In genomic region chr3:40387895-40388254, GRCh38 we compare ENCODE assay signal across 14 cellular contexts. TPM values are rescaled to one million over a fixed set of nuclear protein-coding genes. Genes with fewer than 3 reads are reported as not detected.
DNase-seq lines count a peak whose midpoint lies in the region; ATAC-seq and TF ChIP-seq lines count a peak whose summit lies in the region.
"Had no signal": no experiment of that assay in that cellular context is flagged by ENCODE, and none has a peak within 500 bp of the region (broad histone marks: within the 10 kb centered on the region; RNA-seq: fewer than 3 reads in every experiment).

No MANE protein-coding gene starts in this region.

- no peaks in the 10 kb centered on the region for H3F3A ChIP-seq in PC-3 (ENCODE audit: low read length, unreplicated experiment)

- no peaks in the 10 kb centered on the region for H3K79me2 ChIP-seq in PC-3 (ENCODE audit: low read length)

- H3K9me2 ChIP-seq in PC-3 (replicated peaks; ENCODE audit: low read length) = no peaks in the 10 kb centered on the region

- no peak for TF ChIP-seq POLR2A in Peyer's patch (IDR thresholded peaks at IDR 0.05)

- H3K27ac ChIP-seq in PC-3 (ENCODE audit: low read length) (peak overlapping the region; percentile 80), epithelial cell of prostate (peak overlapping the region; percentile 75), Peyer's patch (no peak overlapping the region)

- no peaks in the 10 kb centered on the region for H4K20me1 ChIP-seq in PC-3 (ENCODE audit: low read length)

- peaks cover 9% of the 10 kb centered on the region for H3K9me3 Mint-ChIP-seq in nephron
- H3K9me3 Mint-ChIP-seq: activated CD8-positive, alpha-beta T cell treated with anti-CD3 and anti-CD28 coated beads for 36 hours; activated T-helper 2 cell treated with anti-CD3 and anti-CD28 coated beads, Interferon-gamma antibody, Interleukin-2, Interleukin-4, amounts not matched to agents 10 μg/mL and 5 μg/mL and 100 μg/mL, durations not matched to agents 14 hours and 24 hours and 36 hours; natural killer cell treated with Interleukin-12 subunit alpha and Interleukin-12 subunit beta and Interleukin-15 and Interleukin-18, amount 100 ng/mL, for 72 hours had no signal

- H3K4me1 Mint-ChIP-seq in nephron = no peaks in the 10 kb centered on the region

- intact Hi-C loops in PC-3 (cut with micrococcal nuclease) = loop anchor here (1.0 kb wide), 1 partner anchor 65 kb away; no protein-coding TSS in a partner anchor

- no peaks in the 10 kb centered on the region for H3K9me3 ChIP-seq in ES-I3 (ENCODE audit: control insufficient read depth, insufficient read depth, low read length)
- no peaks in the 10 kb centered on the region for H3K9me3 ChIP-seq in PC-3 (ENCODE audit: low read length)
- no peaks in the 10 kb centered on the region for H3K9me3 ChIP-seq in Peyer's patch

- H3K4me3 Mint-ChIP-seq in nephron = peak overlapping the region; percentile 38 to 84 (median 66)

- H2AFZ ChIP-seq in PC-3 (ENCODE audit: low read length) = peak overlapping the region; percentile 84

- H3K27ac Mint-ChIP-seq in nephron = no peak overlapping the region
- H3K27ac Mint-ChIP-seq: activated CD8-positive, alpha-beta T cell treated with anti-CD3 and anti-CD28 coated beads for 36 hours; activated T-helper 2 cell treated with anti-CD3 and anti-CD28 coated beads, Interferon-gamma antibody, Interleukin-2, Interleukin-4, amounts not matched to agents 10 μg/mL and 5 μg/mL and 100 μg/mL, durations not matched to agents 14 hours and 24 hours and 36 hours; natural killer cell treated with Interleukin-12 subunit alpha and Interleukin-12 subunit beta and Interleukin-15 and Interleukin-18, amount 100 ng/mL, for 72 hours had no signal

- no TSS peak for BruUV-seq in PC-3 (replicated peaks; lab: Mats Ljungman, UMichigan)

- no peak for DNase-seq in PC-3
- no peak for DNase-seq in epithelial cell of prostate (ENCODE audit: low read depth, low spot score)
- DNase-seq in anterior cingulate cortex (lab: John Stamatoyannopoulos, UW) = no peak
- no peak for DNase-seq in Peyer's patch
- DNase-seq: activated CD8-positive, alpha-beta T cell treated with anti-CD3 and anti-CD28 coated beads for 36 hours; NCI-H1436 treated with DMSO at 0.1 percent for 48 hours had no signal

- H3K27me3 ChIP-seq in PC-3 (ENCODE audit: low read length) (no peaks in the 10 kb centered on the region), Peyer's patch (no peaks in the 10 kb centered on the region)

- TF ChIP-seq CTCF in PC-3 (conservative IDR thresholded peaks at IDR 0.05; ENCODE audit: low read depth, low read length) (no peak), nephron (IDR thresholded peaks at IDR 0.05; ENCODE audit: unreplicated experiment in 3 of 3) (no peak), Peyer's patch (IDR thresholded peaks at IDR 0.05) (no peak)

- POLR2A ChIA-PET in PC-3 (lab: Charles Lee; ENCODE audit: unreplicated experiment) = no interaction called here

- H3K4me1 ChIP-seq in ES-I3 (ENCODE audit: insufficient read depth, low read length) = no peaks in the 10 kb centered on the region
- H3K4me1 ChIP-seq in PC-3 (ENCODE audit: insufficient read depth, low read length) = peaks cover 31% of the 10 kb centered on the region
- H3K4me1 ChIP-seq in Peyer's patch = peaks cover 0 to 7% (median 1%) of the 10 kb centered on the region in 4 donors

- no peaks in the 10 kb centered on the region for H3K36me3 Mint-ChIP-seq in nephron (ENCODE audit: low read depth)
- H3K36me3 Mint-ChIP-seq: natural killer cell treated with Interleukin-12 subunit alpha and Interleukin-12 subunit beta and Interleukin-15 and Interleukin-18, amount 100 ng/mL, for 72 hours had no signal

- peak; percentile 11 for ATAC-seq in PC-3
- no peak for ATAC-seq in GM21423 (IDR thresholded peaks at IDR 0.05; ENCODE audit: unreplicated experiment)
- no peak for ATAC-seq in HG03095 (IDR thresholded peaks at IDR 0.05; ENCODE audit: unreplicated experiment)

- H3K4me2 ChIP-seq in PC-3 (ENCODE audit: low read length) = peak overlapping the region; percentile 94

- CTCF ChIA-PET in PC-3 (lab: Charles Lee) = no interaction called here

- H3K9ac ChIP-seq in ES-I3 (ENCODE audit: low read depth, low read length) (peak overlapping the region; percentile 69; the same call in 1 of the 2 replicates), PC-3 (ENCODE audit: low read length) (peak overlapping the region; percentile 56)

- H3K27me3 Mint-ChIP-seq in nephron (ENCODE audit: low read depth) = peaks cover 52% of the 10 kb centered on the region

- H3K36me3 ChIP-seq in ES-I3 (ENCODE audit: insufficient read depth, low read length) (no peaks in the 10 kb centered on the region), PC-3 (ENCODE audit: low read depth, low read length) (no peaks in the 10 kb centered on the region), Peyer's patch (no peaks in the 10 kb centered on the region)

- peak overlapping the region; percentile 75 for H3K4me3 ChIP-seq in PC-3 (ENCODE audit: low read length)
- H3K4me3 ChIP-seq in Peyer's patch = no peak overlapping the region

RNA-seq across cellular contexts. Expression of gene ENTPD3, which starts 0.9 kb away (rescaled TPM):
- 6.0 and 7.1 TPM in 2 replicates for total RNA-seq in PC-3 (2014; rRNA removed)
- 1 to 10 TPM in 1 of 4 donors, under 1 TPM in 2, not detected in 1; 0.53 to 1.2 (median 0.67) TPM for total RNA-seq in Peyer's patch
- total RNA-seq: activated CD8-positive, alpha-beta T cell treated with anti-CD3 and anti-CD28 coated beads for 36 hours; activated T-helper 2 cell treated with anti-CD3 and anti-CD28 coated beads, Interferon-gamma antibody, Interleukin-2, Interleukin-4, amounts not matched to agents 10 μg/mL and 5 μg/mL and 100 μg/mL, durations not matched to agents 14 hours and 24 hours and 36 hours; left lobe of liver; natural killer cell treated with Interleukin-12 subunit alpha and Interleukin-12 subunit beta and Interleukin-15 and Interleukin-18, amount 100 ng/mL, for 72 hours; RPMI7951 had no signal

Comparison
In these comparisons a context has a peak if more than half of its experiments do, and no peak if none do; other contexts are left out.
1. H3K27ac ChIP-seq: peak in PC-3 (single experiment) and epithelial cell of prostate (single experiment); none in Peyer's patch (0 of 4).